In genomic region chr6:131073577-131073976, GRCh38 we compare ENCODE assay signal across 22 cellular contexts.
"Had no signal": no experiment of that assay in that cellular context is flagged by ENCODE, and none has a peak within 500 bp of the region (broad histone marks: within the 10 kb centered on the region; RNA-seq: fewer than 3 reads in every experiment).

No MANE protein-coding gene starts in this region.

- H3K4me3 Mint-ChIP-seq: activated B cell treated with CpG ODN at 0.5 μM for 24 hours; activated CD4-positive, alpha-beta T cell treated with anti-CD3 and anti-CD28 coated beads, Interleukin-2, amount 10 ng/mL, durations not matched to agents 7 days and 5 days; nephron; stimulated activated naive CD8-positive, alpha-beta T cell treated with anti-CD3 and anti-CD28 coated beads, Interleukin-15, Interleukin-2, amounts not matched to agents 100 ng/mL and 50 ng/mL, for 24 hours; T-helper 2 cell treated with Interferon-gamma antibody and Interleukin-4, amounts not matched to agents 5 μg/mL and 100 μg/mL, for 36 hours; type B pancreatic cell had no signal

- H3K36me3 Mint-ChIP-seq: type B pancreatic cell had no signal

- H3K27ac Mint-ChIP-seq: activated B cell treated with CpG ODN at 0.5 μM for 24 hours; activated CD4-positive, alpha-beta T cell treated with anti-CD3 and anti-CD28 coated beads, Interleukin-2, amount 10 ng/mL, durations not matched to agents 7 days and 5 days; activated T-helper 2 cell treated with anti-CD3 and anti-CD28 coated beads, Interferon-gamma antibody, Interleukin-2, Interleukin-4, amounts not matched to agents 10 μg/mL and 5 μg/mL and 100 μg/mL, durations not matched to agents 14 hours and 24 hours and 36 hours; nephron; stimulated activated naive CD8-positive, alpha-beta T cell treated with anti-CD3 and anti-CD28 coated beads, Interleukin-15, Interleukin-2, amounts not matched to agents 100 ng/mL and 50 ng/mL, for 24 hours; T-helper 2 cell treated with Interferon-gamma antibody and Interleukin-4, amounts not matched to agents 5 μg/mL and 100 μg/mL, for 36 hours; type B pancreatic cell had no signal

- H3K4me1 Mint-ChIP-seq: activated B cell treated with CpG ODN at 0.5 μM for 24 hours; activated CD4-positive, alpha-beta T cell treated with anti-CD3 and anti-CD28 coated beads, Interleukin-2, amount 10 ng/mL, durations not matched to agents 7 days and 5 days had no signal

- ATAC-seq: left colon, right cardiac atrium had no signal

- H3K9me3 Mint-ChIP-seq: nephron; T-helper 2 cell treated with Interferon-gamma antibody and Interleukin-4, amounts not matched to agents 5 μg/mL and 100 μg/mL, for 36 hours; type B pancreatic cell had no signal

- DNase-seq: activated B cell treated with CpG ODN at 0.5 μM for 24 hours; activated CD4-positive, alpha-beta T cell treated with anti-CD3 and anti-CD28 coated beads, Interleukin-2, amount 10 ng/mL, durations not matched to agents 7 days and 5 days; activated CD8-positive, alpha-beta memory T cell treated with anti-CD3 and anti-CD28 coated beads, Interleukin-2, amount 50 U/mL, for 4 hours; activated T-cell treated with anti-CD3 and anti-CD28 coated beads, Interleukin-2, amount 50 U/mL, for 1 hour; amygdala; caudate nucleus; head of caudate nucleus; hippocampal formation; left colon; mammary epithelial cell; posterior cingulate gyrus; right cardiac atrium; stimulated activated CD4-positive, alpha-beta T cell treated with anti-CD3 and anti-CD28 coated beads, Interleukin-15, amount 100 ng/mL, for 24 hours; stimulated activated CD4-positive, alpha-beta T cell treated with anti-CD3 and anti-CD28 coated beads, Interleukin-2, amount 100 ng/mL, for 24 hours; substantia nigra; T-helper 1 cell; uterus had no signal

- H3K27me3 Mint-ChIP-seq: activated B cell treated with CpG ODN at 0.5 μM for 24 hours; stimulated activated naive CD8-positive, alpha-beta T cell treated with anti-CD3 and anti-CD28 coated beads, Interleukin-15, Interleukin-2, amounts not matched to agents 100 ng/mL and 50 ng/mL, for 24 hours; type B pancreatic cell had no signal
